Comparison of ENCODE assay signal across 9 cellular contexts in the genomic region with DNA sequence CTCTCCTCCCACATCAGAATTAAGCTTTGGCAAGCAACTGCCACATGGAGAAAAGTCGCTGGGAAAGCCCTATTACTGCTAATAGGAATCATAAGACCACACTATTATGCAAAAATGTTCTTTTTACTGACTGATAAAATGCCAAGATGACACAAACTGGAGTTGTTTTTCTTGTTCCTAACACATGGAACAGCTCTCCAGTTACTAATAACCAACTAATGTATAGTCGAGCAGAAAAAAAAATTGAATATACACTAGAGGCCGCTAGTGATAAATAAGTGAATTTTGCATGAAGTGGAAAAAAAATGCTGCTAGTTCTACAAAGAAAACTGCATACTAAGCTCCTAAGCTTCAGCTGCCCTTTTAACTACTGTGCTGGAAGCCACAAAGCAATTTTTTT.
DNase-seq lines count a peak whose midpoint lies in the region; ATAC-seq lines count a peak whose summit lies in the region.
"Had no signal": no experiment of that assay in that cellular context is flagged by ENCODE, and none has a peak within 500 bp of the region (broad histone marks: within the 10 kb centered on the region; RNA-seq: fewer than 3 reads in every experiment).

No MANE protein-coding gene starts in this region.

- peak; percentile 0 for DNase-seq in NOMO-1 treated with DMSO at 0.1 percent for 48 hours (lab: John Stamatoyannopoulos, UW; ENCODE audit: unreplicated experiment)
- no peak for DNase-seq in NOMO-1 treated with dmso at 0.1 percent for 144 hours (lab: John Stamatoyannopoulos, UW; ENCODE audit: unreplicated experiment)
- DNase-seq in NCI-H524 treated with DMSO at 0.1 percent for 48 hours (lab: John Stamatoyannopoulos, UW) = peak; percentile 9
- peak; percentile 16 to 43 for DNase-seq in dermis microvascular lymphatic vessel endothelial cell (ENCODE audit: low read depth in 2 of 2)
- peak; percentile 22 for DNase-seq in stromal cell of bone marrow (ENCODE audit: low read depth)
- no peak for DNase-seq in DMS 273 (lab: John Stamatoyannopoulos, UW; ENCODE audit: unreplicated experiment)
- no peak for DNase-seq in DMS153 (lab: John Stamatoyannopoulos, UW)

- no peak for ATAC-seq in GM18858 (IDR thresholded peaks at IDR 0.05; ENCODE audit: unreplicated experiment)
- ATAC-seq: naive thymus-derived CD8-positive, alpha-beta T cell had no signal

Comparison
In these comparisons a context has a peak if more than half of its experiments do, and no peak if none do; other contexts are left out.
1. DNase-seq: peak in NOMO-1 treated with DMSO at 0.1 percent for 48 hours (single experiment), NCI-H524 treated with DMSO at 0.1 percent for 48 hours (single experiment), dermis microvascular lymphatic vessel endothelial cell (2 of 2) and stromal cell of bone marrow (single experiment); none in NOMO-1 treated with dmso at 0.1 percent for 144 hours (single experiment), DMS 273 (single experiment) and DMS153 (single experiment).